Comparison of ENCODE assay signal across 14 cellular contexts in genomic region chr6:43396408-43397149, GRCh38. TPM values are rescaled to one million over a fixed set of nuclear protein-coding genes. Genes with fewer than 3 reads are reported as not detected.
DNase-seq lines count a peak whose midpoint lies in the region; ATAC-seq and TF ChIP-seq lines count a peak whose summit lies in the region.
"Had no signal": no experiment of that assay in that cellular context is flagged by ENCODE, and none has a peak within 500 bp of the region (broad histone marks: within the 10 kb centered on the region; RNA-seq: fewer than 3 reads in every experiment).

No MANE protein-coding gene starts in this region.

- H3K9me3 Mint-ChIP-seq in CD4-positive, CD25-positive, alpha-beta regulatory T cell, result no peaks in the 10 kb centered on the region
- no peaks in the 10 kb centered on the region for H3K9me3 Mint-ChIP-seq in activated T-cell treated with anti-CD3 and anti-CD28 coated beads, Interleukin-2, amount 50 U/mL, for 72 hours

- no peaks in the 10 kb centered on the region for H3K27me3 ChIP-seq in CD4-positive, CD25-positive, alpha-beta regulatory T cell (ENCODE audit: control insufficient read depth, insufficient read depth, low read length)
- no peaks in the 10 kb centered on the region for H3K27me3 ChIP-seq in RWPE2 (ENCODE audit: insufficient read depth, poor library complexity, severe bottlenecking)
- H3K27me3 ChIP-seq: Peyer's patch had no signal

- H3K27me3 Mint-ChIP-seq in CD4-positive, CD25-positive, alpha-beta regulatory T cell, result no peaks in the 10 kb centered on the region
- H3K27me3 Mint-ChIP-seq in activated T-cell treated with anti-CD3 and anti-CD28 coated beads, Interleukin-2, amount 50 U/mL, for 72 hours (ENCODE audit: low read depth), result peaks cover 31% of the 10 kb centered on the region

- DNase-seq in CD4-positive, CD25-positive, alpha-beta regulatory T cell, result no peak
- DNase-seq in HT-29 (ENCODE audit: low spot score), result peak; percentile 80
- DNase-seq in RWPE2 (ENCODE audit: low spot score), result no peak
- peak; percentile 61 for DNase-seq in left kidney (ENCODE audit: low read depth, low spot score)
- no peak for DNase-seq in nucleus accumbens (lab: John Stamatoyannopoulos, UW)
- no peak for DNase-seq in activated T-cell treated with anti-CD3 and anti-CD28 coated beads, Interleukin-2, amount 50 U/mL, for 72 hours
- no peak for DNase-seq in AG08396 (ENCODE audit: low spot score)
- DNase-seq: dermis blood vessel endothelial cell, left cardiac atrium, NCI-H1092, NCI-H446 treated with DMSO at 0.1 percent for 48 hours, Peyer's patch, WERI-Rb-1 had no signal

- peak overlapping the region in 2 of 3 donors; percentile 18 to 45 for H3K27ac Mint-ChIP-seq in CD4-positive, CD25-positive, alpha-beta regulatory T cell
- no peak overlapping the region for H3K27ac Mint-ChIP-seq in activated T-cell treated with anti-CD3 and anti-CD28 coated beads, Interleukin-2, amount 50 U/mL, for 72 hours

- TF ChIP-seq CTCF in RWPE2 (IDR thresholded peaks at IDR 0.05; ENCODE audit: poor library complexity, severe bottlenecking), result no peak

- no peak for ATAC-seq in CD4-positive, CD25-positive, alpha-beta regulatory T cell (ENCODE audit: low read depth in 2 of 2)
- ATAC-seq in RWPE2 (ENCODE audit: low read depth), result peak; percentile 56; the same call in 2 of the 3 replicates
- no peak for ATAC-seq in HG02981 (IDR thresholded peaks at IDR 0.05; ENCODE audit: unreplicated experiment)
- no peak for ATAC-seq in activated T-cell treated with anti-CD3 and anti-CD28 coated beads, Interleukin-2, amount 50 U/mL, for 72 hours (replicated peaks in 1 of 2)

- H3K9me3 ChIP-seq in CD4-positive, CD25-positive, alpha-beta regulatory T cell (ENCODE audit: control insufficient read depth in 2 of 2, low read length in 2 of 2), result no peaks in the 10 kb centered on the region
- H3K9me3 ChIP-seq in RWPE2 (ENCODE audit: severe bottlenecking), result no peaks in the 10 kb centered on the region
- H3K9me3 ChIP-seq: Peyer's patch had no signal

- no peak overlapping the region for H3K4me3 Mint-ChIP-seq in CD4-positive, CD25-positive, alpha-beta regulatory T cell
- H3K4me3 Mint-ChIP-seq in activated T-cell treated with anti-CD3 and anti-CD28 coated beads, Interleukin-2, amount 50 U/mL, for 72 hours, result no peak overlapping the region

- H3K36me3 Mint-ChIP-seq in CD4-positive, CD25-positive, alpha-beta regulatory T cell, result no peaks in the 10 kb centered on the region
- no peaks in the 10 kb centered on the region for H3K36me3 Mint-ChIP-seq in activated T-cell treated with anti-CD3 and anti-CD28 coated beads, Interleukin-2, amount 50 U/mL, for 72 hours (ENCODE audit: insufficient read depth in 2 of 2)

- H3K27ac ChIP-seq in CD4-positive, CD25-positive, alpha-beta regulatory T cell (ENCODE audit: insufficient read depth, low read length, poor library complexity, severe bottlenecking), result no peak overlapping the region
- H3K27ac ChIP-seq in RWPE2 (ENCODE audit: poor library complexity, severe bottlenecking), result no peak overlapping the region
- H3K27ac ChIP-seq: Peyer's patch, WERI-Rb-1 had no signal

- H3K4me1 ChIP-seq in CD4-positive, CD25-positive, alpha-beta regulatory T cell (ENCODE audit: control insufficient read depth, insufficient read depth, low read length, poor library complexity, severe bottlenecking), result peaks cover 3% of the 10 kb centered on the region
- H3K4me1 ChIP-seq in RWPE2 (ENCODE audit: insufficient read depth, poor library complexity, severe bottlenecking), result peaks cover 10% of the 10 kb centered on the region
- H3K4me1 ChIP-seq: Peyer's patch had no signal

- H3K4me1 Mint-ChIP-seq in CD4-positive, CD25-positive, alpha-beta regulatory T cell, result peaks cover 5 to 27% (median 17%) of the 10 kb centered on the region in 4 donors
- H3K4me1 Mint-ChIP-seq in activated T-cell treated with anti-CD3 and anti-CD28 coated beads, Interleukin-2, amount 50 U/mL, for 72 hours (ENCODE audit: low read depth), result peaks cover 18% of the 10 kb centered on the region

- no peaks in the 10 kb centered on the region for H3K36me3 ChIP-seq in CD4-positive, CD25-positive, alpha-beta regulatory T cell (ENCODE audit: control insufficient read depth, insufficient read depth, low read length)
- H3K36me3 ChIP-seq in RWPE2 (ENCODE audit: low read depth), result no peaks in the 10 kb centered on the region
- H3K36me3 ChIP-seq: Peyer's patch, WERI-Rb-1 had no signal

- H3K4me3 ChIP-seq in CD4-positive, CD25-positive, alpha-beta regulatory T cell (ENCODE audit: low read depth, low read length), result no peak overlapping the region
- no peak overlapping the region for H3K4me3 ChIP-seq in RWPE2 (ENCODE audit: severe bottlenecking)
- H3K4me3 ChIP-seq: Peyer's patch had no signal

RNA-seq across cellular contexts. Expression of gene ZNF318, which starts 27.1 kb away (rescaled TPM):
- 32.9 TPM for total RNA-seq in CD4-positive, CD25-positive, alpha-beta regulatory T cell
- polyA plus RNA-seq in CD4-positive, CD25-positive, alpha-beta regulatory T cell, result 1 to 10 TPM; 4.3 to 6.3 (median 5.6) TPM
- 4.6 and 4.7 TPM in 2 replicates for total RNA-seq in HT-29 (2014; rRNA removed; shearing (Covaris generic))
- 10 to 100 TPM; 14.4 to 14.5 TPM for total RNA-seq in activated T-cell treated with anti-CD3 and anti-CD28 coated beads, Interleukin-2, amount 50 U/mL, for 72 hours

RNA-seq across cellular contexts. Expression of gene ABCC10, which starts 30.8 kb away (rescaled TPM):
- total RNA-seq in CD4-positive, CD25-positive, alpha-beta regulatory T cell, result 81.7 TPM
- 10 to 100 TPM; 17.9 to 23.3 (median 18.5) TPM for polyA plus RNA-seq in CD4-positive, CD25-positive, alpha-beta regulatory T cell
- 18.6 and 18.8 TPM in 2 replicates for total RNA-seq in HT-29 (2014; rRNA removed; shearing (Covaris generic))
- total RNA-seq in activated T-cell treated with anti-CD3 and anti-CD28 coated beads, Interleukin-2, amount 50 U/mL, for 72 hours, result 10 to 100 TPM; 32.8 to 36.4 TPM

RNA-seq across cellular contexts. Expression of gene DLK2, which starts 58.8 kb away (rescaled TPM):
- 0.76 TPM for total RNA-seq in CD4-positive, CD25-positive, alpha-beta regulatory T cell
- under 1 TPM in 3 of 4 donors, not detected in 1; 0.20 to 0.87 (median 0.70) TPM for polyA plus RNA-seq in CD4-positive, CD25-positive, alpha-beta regulatory T cell
- 0.10 and 0.34 TPM in 2 replicates for total RNA-seq in HT-29 (2014; rRNA removed; shearing (Covaris generic))
- 1 to 10 TPM; 1.6 to 2.6 TPM for total RNA-seq in activated T-cell treated with anti-CD3 and anti-CD28 coated beads, Interleukin-2, amount 50 U/mL, for 72 hours
- total RNA-seq: Peyer's patch had no signal

Comparison
In these comparisons a context has a peak if more than half of its experiments do, and no peak if none do; other contexts are left out.
1. DNase-seq: peak in HT-29 (single experiment) and left kidney (single experiment); none in CD4-positive, CD25-positive, alpha-beta regulatory T cell (0 of 3), RWPE2 (single experiment), nucleus accumbens (0 of 56), activated T-cell treated with anti-CD3 and anti-CD28 coated beads, Interleukin-2, amount 50 U/mL, for 72 hours (0 of 2) and AG08396 (single experiment).